In the genomic region with DNA sequence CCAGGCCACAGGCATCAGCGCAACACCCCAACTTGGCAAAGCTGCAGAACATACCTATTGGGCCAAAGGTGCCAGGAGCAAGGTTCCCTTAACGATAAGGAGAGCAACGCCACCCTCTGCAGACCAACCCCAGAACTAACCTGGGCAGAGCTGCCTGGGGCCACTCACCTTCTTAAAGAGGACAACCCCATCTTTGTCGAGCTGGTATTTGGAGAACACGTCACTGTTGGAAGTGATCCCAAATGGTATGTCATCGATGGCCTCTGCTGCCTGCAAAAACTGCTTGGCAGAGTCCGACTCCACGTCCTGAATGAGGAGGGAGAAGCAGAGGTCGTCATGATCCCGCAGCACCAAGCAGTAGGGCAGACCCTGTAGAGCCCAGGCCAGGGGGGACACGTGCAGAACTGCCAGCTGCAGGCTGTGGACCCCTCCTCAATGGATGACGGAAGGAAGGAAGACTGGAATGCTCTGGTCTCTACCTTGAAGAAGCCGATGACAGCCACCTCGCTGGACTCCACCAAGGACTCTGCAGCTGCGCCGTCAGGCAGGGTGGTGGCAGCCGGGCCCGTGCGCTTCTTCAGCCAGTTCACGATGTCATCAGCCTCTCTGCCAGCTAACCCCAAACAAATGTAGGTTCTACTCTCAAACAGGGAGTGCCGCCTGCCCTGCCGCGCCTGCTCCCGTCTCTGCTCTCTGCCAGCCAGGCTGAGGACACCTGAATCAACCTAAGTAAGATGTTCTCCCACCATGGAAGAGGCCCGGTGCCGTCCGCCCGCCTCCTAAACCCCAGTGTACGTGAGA, we compare ENCODE assay signal across 15 cellular contexts. TPM values are rescaled to one million over a fixed set of nuclear protein-coding genes. Genes with fewer than 3 reads are reported as not detected.
DNase-seq lines count a peak whose midpoint lies in the region; ATAC-seq, FAIRE-seq and TF ChIP-seq lines count a peak whose summit lies in the region.
"Had no signal": no experiment of that assay in that cellular context is flagged by ENCODE, and none has a peak within 500 bp of the region (broad histone marks: within the 10 kb centered on the region; RNA-seq: fewer than 3 reads in every experiment).

No MANE protein-coding gene starts in this region.

- TF ChIP-seq RAD21 in HepG2 (CRISPR knock-in tag; IDR thresholded peaks at IDR 0.05) = no peak

- WGBS in HepG2 (ENCODE audit: low lambda C conversion rate) = 94% methylated on average over 26 of the region's 29 CpGs

- H3K79me2 ChIP-seq in HepG2 (ENCODE audit: insufficient read depth, low read length) = peaks cover 63% of the 10 kb centered on the region

- no peaks in the 10 kb centered on the region for H3K9me3 ChIP-seq in BLaER1
- no peaks in the 10 kb centered on the region for H3K9me3 ChIP-seq in HepG2 (ENCODE audit: low read length)
- H3K9me3 ChIP-seq: tibial artery had no signal

- intact Hi-C loops in MCF 10A (cut with micrococcal nuclease) (no loop called here), HepG2 (cut with micrococcal nuclease; ENCODE audit: unreplicated experiment) (no loop called here)

- H3K27ac ChIP-seq in BLaER1 = no peak overlapping the region
- peak overlapping the region; percentile 91 for H3K27ac ChIP-seq in HL-60 (replicated peaks)
- no peak overlapping the region for H3K27ac ChIP-seq in HepG2 (ENCODE audit: extremely low read length, insufficient read depth, low read length)
- H3K27ac ChIP-seq: C4-2B, hepatocyte, tibial artery had no signal

- peaks cover 23% of the 10 kb centered on the region for H3K4me1 Mint-ChIP-seq in MCF 10A (ENCODE audit: insufficient read depth, unreplicated experiment)
- H3K4me1 Mint-ChIP-seq in stimulated activated effector memory CD8-positive, alpha-beta T cell treated with anti-CD3 and anti-CD28 coated beads, Interleukin-12 subunit alpha, Interleukin-12 subunit beta, amount 100 ng/mL, for 72 hours = peaks cover 37% of the 10 kb centered on the region

- in situ Hi-C loops in HepG2 (cut with HindIII; ENCODE audit: extremely low pct_ligation_motif_present, low pct_unique_long_range_greater_than_20kb) = no loop called here

- H3K9ac ChIP-seq in BLaER1 (peak overlapping the region; percentile 20), HepG2 (ENCODE audit: insufficient read depth, low read depth, low read length) (no peak overlapping the region)

- TF ChIP-seq POLR2A in HepG2 (IDR thresholded peaks at IDR 0.05; ENCODE audit: insufficient read depth in 1 of 2, low read depth in 2 of 2, low read length in 2 of 2) = peak; percentile 46 to 56; a peak in 2 of 4 replicates

- TF ChIP-seq EP300 in HepG2 (IDR thresholded peaks at IDR 0.05; ENCODE audit: low read depth in 2 of 2, low read length in 2 of 2) = no peak
- no peak for TF ChIP-seq EP300 in HepG2 (CRISPR knock-in tag; IDR thresholded peaks at IDR 0.05; ENCODE audit: borderline replicate concordance)

- ATAC-seq in HepG2 (peak; percentile 13), GM21723 (IDR thresholded peaks at IDR 0.05; ENCODE audit: unreplicated experiment) (no peak)
- no peak for ATAC-seq in stimulated activated effector memory CD8-positive, alpha-beta T cell treated with anti-CD3 and anti-CD28 coated beads, Interleukin-12 subunit alpha, Interleukin-12 subunit beta, amount 100 ng/mL, for 72 hours

- H3K4me3 Mint-ChIP-seq in MCF 10A (ENCODE audit: unreplicated experiment) = no peak overlapping the region
- no peak overlapping the region for H3K4me3 Mint-ChIP-seq in stimulated activated effector memory CD8-positive, alpha-beta T cell treated with anti-CD3 and anti-CD28 coated beads, Interleukin-12 subunit alpha, Interleukin-12 subunit beta, amount 100 ng/mL, for 72 hours
- H3K4me3 Mint-ChIP-seq: activated CD4-positive, alpha-beta memory T cell treated with anti-CD3 and anti-CD28 coated beads, Interleukin-2, amount 10 ng/mL, durations not matched to agents 7 days and 5 days; activated naive CD8-positive, alpha-beta T cell had no signal

- peak in 1 of 2 experiments; percentile 55 for DNase-seq in HL-60 (ENCODE audit: low read depth in 1 of 2, low spot score in 1 of 2)
- peak; percentile 30 for DNase-seq in MCF 10A (ENCODE audit: unreplicated experiment)
- DNase-seq in HepG2 (ENCODE audit: low spot score) = no peak
- no peak for DNase-seq in stimulated activated effector memory CD8-positive, alpha-beta T cell treated with anti-CD3 and anti-CD28 coated beads, Interleukin-12 subunit alpha, Interleukin-12 subunit beta, amount 100 ng/mL, for 72 hours (ENCODE audit: low spot score in 2 of 2)
- no peak for DNase-seq in NOMO-1 (lab: John Stamatoyannopoulos, UW; ENCODE audit: unreplicated experiment in 2 of 2)
- DNase-seq in activated CD4-positive, CD25-positive, alpha-beta regulatory T cell treated with anti-CD3 and anti-CD28 coated beads, Interleukin-2, amount 50 U/mL, for 72 hours = no peak
- DNase-seq: activated CD4-positive, alpha-beta memory T cell treated with anti-CD3 and anti-CD28 coated beads, Interleukin-2, amount 10 ng/mL, durations not matched to agents 7 days and 5 days; NCI-H524 treated with DMSO at 0.1 percent for 48 hours; retina; tibial artery had no signal

- H4K20me1 ChIP-seq in BLaER1 = peaks cover 90% of the 10 kb centered on the region
- peaks cover 32% of the 10 kb centered on the region for H4K20me1 ChIP-seq in HepG2 (ENCODE audit: insufficient read depth, low read length)

- peaks cover 24% of the 10 kb centered on the region for H3K4me1 ChIP-seq in BLaER1
- peaks cover 57% of the 10 kb centered on the region for H3K4me1 ChIP-seq in HepG2 (ENCODE audit: insufficient read depth, low read length)

- FAIRE-seq in HepG2 (lab: Jason Lieb, UNC) = no peak

- no peak overlapping the region for H3K4me3 ChIP-seq in BLaER1
- no peak overlapping the region for H3K4me3 ChIP-seq in HL-60 (replicated peaks; ENCODE audit: insufficient read depth, low read length)
- no peak overlapping the region for H3K4me3 ChIP-seq in HepG2 (replicated peaks in 1 of 3; ENCODE audit: insufficient read depth in 1 of 3, low read depth in 2 of 3, low read length in 3 of 3)
- H3K4me3 ChIP-seq: hepatocyte, tibial artery had no signal

- POLR2A ChIA-PET in MCF 10A (lab: Yijun Ruan, JAX) = interaction anchor here (0.7 to 2.4 kb wide), 8 partner anchors 11 to 631 kb away, joined by 3 to 9 read pairs (median 4); a partner anchor contains a TSS
- POLR2A ChIA-PET in HepG2 (lab: Yijun Ruan, JAX) = interaction anchor here (0.6 to 4.3 kb wide), 6 partner anchors 13 to 187 kb away, joined by 3 to 22 read pairs (median 4); a partner anchor contains a TSS

- peak overlapping the region; percentile 70 for H3K27ac Mint-ChIP-seq in MCF 10A (ENCODE audit: low read depth, unreplicated experiment)
- H3K27ac Mint-ChIP-seq in stimulated activated effector memory CD8-positive, alpha-beta T cell treated with anti-CD3 and anti-CD28 coated beads, Interleukin-12 subunit alpha, Interleukin-12 subunit beta, amount 100 ng/mL, for 72 hours = no peak overlapping the region
- H3K27ac Mint-ChIP-seq: activated CD4-positive, alpha-beta memory T cell treated with anti-CD3 and anti-CD28 coated beads, Interleukin-2, amount 10 ng/mL, durations not matched to agents 7 days and 5 days had no signal

- H3K27me3 Mint-ChIP-seq in MCF 10A (ENCODE audit: insufficient read depth, unreplicated experiment) = no peaks in the 10 kb centered on the region
- H3K27me3 Mint-ChIP-seq: activated CD4-positive, alpha-beta memory T cell treated with anti-CD3 and anti-CD28 coated beads, Interleukin-2, amount 10 ng/mL, durations not matched to agents 7 days and 5 days; activated naive CD8-positive, alpha-beta T cell had no signal

- H3K36me3 ChIP-seq in BLaER1 (peaks cover 93% of the 10 kb centered on the region), HepG2 (replicated peaks in 1 of 2; ENCODE audit: control insufficient read depth in 1 of 2, insufficient read depth in 2 of 2, low read length in 2 of 2) (peaks cover 47 to 74% of the 10 kb centered on the region in 2 experiments)

- CTCF ChIA-PET in MCF 10A (lab: Yijun Ruan, JAX) = interaction anchor here (0.8 to 1.3 kb wide), 3 partner anchors 12 to 120 kb away, joined by 3 to 5 read pairs (median 3); no protein-coding TSS in a partner anchor
- CTCF ChIA-PET in HepG2 (lab: Yijun Ruan, JAX; ENCODE audit: low intra/inter-chr PET ratio, low total read pairs) = no interaction called here

- H3K27me3 ChIP-seq in BLaER1 = no peaks in the 10 kb centered on the region
- H3K27me3 ChIP-seq in HL-60 (ENCODE audit: insufficient read depth, poor library complexity, severe bottlenecking) = no peaks in the 10 kb centered on the region
- no peaks in the 10 kb centered on the region; a peak in 1 of 5 replicates for H3K27me3 ChIP-seq in HepG2 (ENCODE audit: control insufficient read depth in 1 of 2, insufficient read depth in 2 of 2, low read length in 2 of 2)
- H3K27me3 ChIP-seq: hepatocyte, tibial artery had no signal

- H3K9me3 Mint-ChIP-seq in MCF 10A (ENCODE audit: unreplicated experiment) = no peaks in the 10 kb centered on the region
- no peaks in the 10 kb centered on the region for H3K9me3 Mint-ChIP-seq in stimulated activated effector memory CD8-positive, alpha-beta T cell treated with anti-CD3 and anti-CD28 coated beads, Interleukin-12 subunit alpha, Interleukin-12 subunit beta, amount 100 ng/mL, for 72 hours
- H3K9me3 Mint-ChIP-seq: activated CD4-positive, alpha-beta memory T cell treated with anti-CD3 and anti-CD28 coated beads, Interleukin-2, amount 10 ng/mL, durations not matched to agents 7 days and 5 days had no signal

- H2AFZ ChIP-seq in HepG2 (ENCODE audit: low read length) = no peak overlapping the region
- H2AFZ ChIP-seq: hepatocyte had no signal

- no TSS peak for BruUV-seq in MCF 10A (replicated peaks; lab: Mats Ljungman, UMichigan)
- no TSS peak for BruUV-seq in HepG2 (replicated peaks; lab: Mats Ljungman, UMichigan)

- H3K36me3 Mint-ChIP-seq in MCF 10A (ENCODE audit: insufficient read depth, unreplicated experiment) = peaks cover 97% of the 10 kb centered on the region
- peaks cover 99% of the 10 kb centered on the region for H3K36me3 Mint-ChIP-seq in stimulated activated effector memory CD8-positive, alpha-beta T cell treated with anti-CD3 and anti-CD28 coated beads, Interleukin-12 subunit alpha, Interleukin-12 subunit beta, amount 100 ng/mL, for 72 hours

- no peak overlapping the region for H3K4me2 ChIP-seq in BLaER1
- no peak overlapping the region for H3K4me2 ChIP-seq in HepG2 (ENCODE audit: low read depth, low read length)
- H3K4me2 ChIP-seq: hepatocyte had no signal

- TF ChIP-seq CTCF in HL-60 (IDR thresholded peaks at IDR 0.05; ENCODE audit: insufficient read depth, low read length) = no peak
- peak; percentile 11 for TF ChIP-seq CTCF in MCF 10A (IDR thresholded peaks at IDR 0.05; ENCODE audit: unreplicated experiment)
- TF ChIP-seq CTCF in HepG2 (CRISPR knock-in tag; IDR thresholded peaks at IDR 0.05) = peak; percentile 56

RNA-seq across cellular contexts. Expression of a gene that starts 5.2 kb away (rescaled TPM):
- total RNA-seq in MCF 10A (2022) = 894 and 1,111 TPM in 2 replicates
- 337 and 782 TPM in 2 replicates for total RNA-seq in HepG2 (2016; rRNA removed; fragmentation: Illumina TruSeq; extraction: Trizol)
- total RNA-seq in HepG2 (2016; cell fraction: cytosol; rRNA removed; fragmentation: Illumina TruSeq; extraction: Trizol; ENCODE audit: low read depth) = 162 and 167 TPM in 2 replicates
- total RNA-seq in HepG2 (2016; cell fraction: insoluble cytoplasmic fraction; rRNA removed; fragmentation: Illumina TruSeq; extraction: Trizol) = 282 and 813 TPM in 2 replicates
- 299 and 300 TPM in 2 replicates for total RNA-seq in HepG2 (2016; cell fraction: membrane; rRNA removed; fragmentation: Illumina TruSeq; extraction: Trizol)
- 801 and 884 TPM in 2 replicates for total RNA-seq in HepG2 (2016; cell fraction: nucleus; rRNA removed; fragmentation: Illumina TruSeq; extraction: Trizol)
- polyA plus RNA-seq in HepG2 (2011; rRNA removed) = 181 and 185 TPM in 2 replicates
- polyA plus RNA-seq in HepG2 (2011; cell fraction: cytosol; rRNA removed) = 150 and 176 TPM in 2 replicates
- 517 and 557 TPM in 2 replicates for polyA plus RNA-seq in HepG2 (2011; cell fraction: nucleus; rRNA removed)
- polyA plus RNA-seq in HepG2 (2012) = 1,462 and 1,524 TPM in 2 replicates
- 236 TPM in 2 replicates for polyA plus RNA-seq in HepG2 (2016; cell fraction: cytosol; fragmentation: Illumina TruSeq; extraction: Trizol; ENCODE audit: low read depth)
- 494 and 566 TPM in 2 replicates for polyA plus RNA-seq in HepG2 (2016; cell fraction: insoluble cytoplasmic fraction; fragmentation: Illumina TruSeq; extraction: Trizol; ENCODE audit: low read depth)
- 378 and 399 TPM in 2 replicates for polyA plus RNA-seq in HepG2 (2016; cell fraction: membrane; fragmentation: Illumina TruSeq; extraction: Trizol; ENCODE audit: low read depth)
- polyA plus RNA-seq in HepG2 (2016; cell fraction: nucleus; fragmentation: Illumina TruSeq; extraction: Trizol; ENCODE audit: insufficient read depth, low read depth) = 2,290 and 2,428 TPM in 2 replicates
- 90.8 and 213 TPM in 2 replicates for polyA minus RNA-seq in HepG2 (2011; rRNA and poly(A)+ RNA removed; ENCODE audit: low replicate concordance)
- polyA minus RNA-seq in HepG2 (2011; cell fraction: cytosol; rRNA and poly(A)+ RNA removed) = 303 and 378 TPM in 2 replicates
- polyA minus RNA-seq in HepG2 (2011; cell fraction: nucleus; rRNA and poly(A)+ RNA removed) = 250 and 278 TPM in 2 replicates

RNA-seq across cellular contexts. Expression of a gene that starts 16.0 kb away (rescaled TPM):
- 271 and 324 TPM in 2 replicates for total RNA-seq in MCF 10A (2022)
- total RNA-seq in HepG2 (2016; rRNA removed; fragmentation: Illumina TruSeq; extraction: Trizol) = 64.0 and 120 TPM in 2 replicates
- total RNA-seq in HepG2 (2016; cell fraction: cytosol; rRNA removed; fragmentation: Illumina TruSeq; extraction: Trizol; ENCODE audit: low read depth) = 25.7 and 26.7 TPM in 2 replicates
- total RNA-seq in HepG2 (2016; cell fraction: insoluble cytoplasmic fraction; rRNA removed; fragmentation: Illumina TruSeq; extraction: Trizol) = 73.7 and 111 TPM in 2 replicates
- total RNA-seq in HepG2 (2016; cell fraction: membrane; rRNA removed; fragmentation: Illumina TruSeq; extraction: Trizol) = 68.1 and 73.5 TPM in 2 replicates
- total RNA-seq in HepG2 (2016; cell fraction: nucleus; rRNA removed; fragmentation: Illumina TruSeq; extraction: Trizol) = 66.3 and 84.1 TPM in 2 replicates
- polyA plus RNA-seq in HepG2 (2011; rRNA removed) = 40.0 and 52.1 TPM in 2 replicates
- polyA plus RNA-seq in HepG2 (2011; cell fraction: cytosol; rRNA removed) = 61.3 and 96.2 TPM in 2 replicates
- 174 and 191 TPM in 2 replicates for polyA plus RNA-seq in HepG2 (2011; cell fraction: nucleus; rRNA removed)
- polyA plus RNA-seq in HepG2 (2012) = 159 and 169 TPM in 2 replicates
- 89.7 and 102 TPM in 2 replicates for polyA plus RNA-seq in HepG2 (2016; cell fraction: cytosol; fragmentation: Illumina TruSeq; extraction: Trizol; ENCODE audit: low read depth)
- 221 and 287 TPM in 2 replicates for polyA plus RNA-seq in HepG2 (2016; cell fraction: insoluble cytoplasmic fraction; fragmentation: Illumina TruSeq; extraction: Trizol; ENCODE audit: low read depth)
- polyA plus RNA-seq in HepG2 (2016; cell fraction: membrane; fragmentation: Illumina TruSeq; extraction: Trizol; ENCODE audit: low read depth) = 171 and 188 TPM in 2 replicates
- polyA plus RNA-seq in HepG2 (2016; cell fraction: nucleus; fragmentation: Illumina TruSeq; extraction: Trizol; ENCODE audit: insufficient read depth, low read depth) = 248 and 249 TPM in 2 replicates
- polyA minus RNA-seq in HepG2 (2011; rRNA and poly(A)+ RNA removed; ENCODE audit: low replicate concordance) = 35.7 and 46.7 TPM in 2 replicates
- 54.0 and 54.8 TPM in 2 replicates for polyA minus RNA-seq in HepG2 (2011; cell fraction: cytosol; rRNA and poly(A)+ RNA removed)
- polyA minus RNA-seq in HepG2 (2011; cell fraction: nucleus; rRNA and poly(A)+ RNA removed) = 52.7 and 57.6 TPM in 2 replicates

RNA-seq across cellular contexts. Expression of a gene that starts 20.3 kb away (rescaled TPM):
- 0.29 TPM in 1 of 2 replicates, not detected in the other for total RNA-seq in MCF 10A (2022)
- total RNA-seq in HepG2 (2016; rRNA removed; fragmentation: Illumina TruSeq; extraction: Trizol) = 0.69 and 1.00 TPM in 2 replicates
- 0.71 and 2.3 TPM in 2 replicates for total RNA-seq in HepG2 (2016; cell fraction: cytosol; rRNA removed; fragmentation: Illumina TruSeq; extraction: Trizol; ENCODE audit: low read depth)
- 1.3 TPM in 1 of 2 replicates, not detected in the other for total RNA-seq in HepG2 (2016; cell fraction: insoluble cytoplasmic fraction; rRNA removed; fragmentation: Illumina TruSeq; extraction: Trizol)
- total RNA-seq in HepG2 (2016; cell fraction: membrane; rRNA removed; fragmentation: Illumina TruSeq; extraction: Trizol) = 1.00 and 1.2 TPM in 2 replicates
- 0.91 and 1.8 TPM in 2 replicates for total RNA-seq in HepG2 (2016; cell fraction: nucleus; rRNA removed; fragmentation: Illumina TruSeq; extraction: Trizol)
- polyA plus RNA-seq in HepG2 (2011; rRNA removed) = 0.17 and 0.33 TPM in 2 replicates
- 0.55 and 1.1 TPM in 2 replicates for polyA plus RNA-seq in HepG2 (2011; cell fraction: cytosol; rRNA removed)
- 1.6 and 2.8 TPM in 2 replicates for polyA plus RNA-seq in HepG2 (2011; cell fraction: nucleus; rRNA removed)
- polyA plus RNA-seq in HepG2 (2012) = 0.34 and 0.52 TPM in 2 replicates
- 0.57 and 1.0 TPM in 2 replicates for polyA plus RNA-seq in HepG2 (2016; cell fraction: cytosol; fragmentation: Illumina TruSeq; extraction: Trizol; ENCODE audit: low read depth)
- 1.7 TPM in 1 of 2 replicates, not detected in the other for polyA plus RNA-seq in HepG2 (2016; cell fraction: insoluble cytoplasmic fraction; fragmentation: Illumina TruSeq; extraction: Trizol; ENCODE audit: low read depth)
- polyA plus RNA-seq in HepG2 (2016; cell fraction: membrane; fragmentation: Illumina TruSeq; extraction: Trizol; ENCODE audit: low read depth) = 0.56 TPM in 1 of 2 replicates, not detected in the other
- polyA plus RNA-seq in HepG2 (2016; cell fraction: nucleus; fragmentation: Illumina TruSeq; extraction: Trizol; ENCODE audit: insufficient read depth, low read depth) = 2.1 TPM in 1 of 2 replicates, not detected in the other
- polyA minus RNA-seq in HepG2 (2011; rRNA and poly(A)+ RNA removed; ENCODE audit: low replicate concordance) = 0.09 and 0.88 TPM in 2 replicates
- not detected in 2 replicates for polyA minus RNA-seq in HepG2 (2011; cell fraction: cytosol; rRNA and poly(A)+ RNA removed)
- 1.9 TPM in 1 of 2 replicates, not detected in the other for polyA minus RNA-seq in HepG2 (2011; cell fraction: nucleus; rRNA and poly(A)+ RNA removed)
- total RNA-seq: activated CD4-positive, alpha-beta memory T cell treated with anti-CD3 and anti-CD28 coated beads, Interleukin-2, amount 10 ng/mL, durations not matched to agents 7 days and 5 days; hepatocyte had no signal

RNA-seq across cellular contexts. Expression of a gene that starts 22.1 kb away (rescaled TPM):
- total RNA-seq in MCF 10A (2022) (35.6 and 39.2 TPM in 2 replicates), HepG2 (2016; rRNA removed; fragmentation: Illumina TruSeq; extraction: Trizol) (76.1 and 84.9 TPM in 2 replicates)
- total RNA-seq in HepG2 (2016; cell fraction: cytosol; rRNA removed; fragmentation: Illumina TruSeq; extraction: Trizol; ENCODE audit: low read depth) = 74.8 and 93.7 TPM in 2 replicates
- total RNA-seq in HepG2 (2016; cell fraction: insoluble cytoplasmic fraction; rRNA removed; fragmentation: Illumina TruSeq; extraction: Trizol) = 73.6 and 90.1 TPM in 2 replicates
- 97.9 and 116 TPM in 2 replicates for total RNA-seq in HepG2 (2016; cell fraction: membrane; rRNA removed; fragmentation: Illumina TruSeq; extraction: Trizol)
- 29.3 and 32.8 TPM in 2 replicates for total RNA-seq in HepG2 (2016; cell fraction: nucleus; rRNA removed; fragmentation: Illumina TruSeq; extraction: Trizol)
- 79.7 and 113 TPM in 2 replicates for polyA plus RNA-seq in HepG2 (2011; rRNA removed)
- polyA plus RNA-seq in HepG2 (2011; cell fraction: cytosol; rRNA removed) = 95.7 and 150 TPM in 2 replicates
- 122 and 140 TPM in 2 replicates for polyA plus RNA-seq in HepG2 (2011; cell fraction: nucleus; rRNA removed)
- 44.7 and 56.7 TPM in 2 replicates for polyA plus RNA-seq in HepG2 (2012)
- 77.4 and 92.8 TPM in 2 replicates for polyA plus RNA-seq in HepG2 (2016; cell fraction: cytosol; fragmentation: Illumina TruSeq; extraction: Trizol; ENCODE audit: low read depth)
- 75.3 and 82.0 TPM in 2 replicates for polyA plus RNA-seq in HepG2 (2016; cell fraction: insoluble cytoplasmic fraction; fragmentation: Illumina TruSeq; extraction: Trizol; ENCODE audit: low read depth)
- 86.8 and 108 TPM in 2 replicates for polyA plus RNA-seq in HepG2 (2016; cell fraction: membrane; fragmentation: Illumina TruSeq; extraction: Trizol; ENCODE audit: low read depth)
- 63.7 and 68.1 TPM in 2 replicates for polyA plus RNA-seq in HepG2 (2016; cell fraction: nucleus; fragmentation: Illumina TruSeq; extraction: Trizol; ENCODE audit: insufficient read depth, low read depth)
- 1.6 and 50.7 TPM in 2 replicates for polyA minus RNA-seq in HepG2 (2011; rRNA and poly(A)+ RNA removed; ENCODE audit: low replicate concordance)
- 39.9 and 44.0 TPM in 2 replicates for polyA minus RNA-seq in HepG2 (2011; cell fraction: cytosol; rRNA and poly(A)+ RNA removed)
- 12.4 and 13.7 TPM in 2 replicates for polyA minus RNA-seq in HepG2 (2011; cell fraction: nucleus; rRNA and poly(A)+ RNA removed)

RNA-seq across cellular contexts. Expression of a gene that starts 36.2 kb away (rescaled TPM):
- 114 and 115 TPM in 2 replicates for total RNA-seq in MCF 10A (2022)
- 264 and 269 TPM in 2 replicates for total RNA-seq in HepG2 (2016; rRNA removed; fragmentation: Illumina TruSeq; extraction: Trizol)
- total RNA-seq in HepG2 (2016; cell fraction: cytosol; rRNA removed; fragmentation: Illumina TruSeq; extraction: Trizol; ENCODE audit: low read depth) = 86.2 and 89.3 TPM in 2 replicates
- total RNA-seq in HepG2 (2016; cell fraction: insoluble cytoplasmic fraction; rRNA removed; fragmentation: Illumina TruSeq; extraction: Trizol) = 272 and 275 TPM in 2 replicates
- total RNA-seq in HepG2 (2016; cell fraction: membrane; rRNA removed; fragmentation: Illumina TruSeq; extraction: Trizol) = 108 and 110 TPM in 2 replicates
- total RNA-seq in HepG2 (2016; cell fraction: nucleus; rRNA removed; fragmentation: Illumina TruSeq; extraction: Trizol) = 101 and 105 TPM in 2 replicates
- polyA plus RNA-seq in HepG2 (2011; rRNA removed) = 58.4 and 59.8 TPM in 2 replicates
- 45.3 and 72.1 TPM in 2 replicates for polyA plus RNA-seq in HepG2 (2011; cell fraction: cytosol; rRNA removed)
- 54.3 and 67.4 TPM in 2 replicates for polyA plus RNA-seq in HepG2 (2011; cell fraction: nucleus; rRNA removed)
- 42.1 and 68.4 TPM in 2 replicates for polyA plus RNA-seq in HepG2 (2012)
- polyA plus RNA-seq in HepG2 (2016; cell fraction: cytosol; fragmentation: Illumina TruSeq; extraction: Trizol; ENCODE audit: low read depth) = 78.5 and 81.9 TPM in 2 replicates
- 267 TPM in 2 replicates for polyA plus RNA-seq in HepG2 (2016; cell fraction: insoluble cytoplasmic fraction; fragmentation: Illumina TruSeq; extraction: Trizol; ENCODE audit: low read depth)
- polyA plus RNA-seq in HepG2 (2016; cell fraction: membrane; fragmentation: Illumina TruSeq; extraction: Trizol; ENCODE audit: low read depth) = 83.5 and 93.6 TPM in 2 replicates
- 158 and 162 TPM in 2 replicates for polyA plus RNA-seq in HepG2 (2016; cell fraction: nucleus; fragmentation: Illumina TruSeq; extraction: Trizol; ENCODE audit: insufficient read depth, low read depth)
- polyA minus RNA-seq in HepG2 (2011; rRNA and poly(A)+ RNA removed; ENCODE audit: low replicate concordance) = 80.4 and 133 TPM in 2 replicates
- 40.2 and 48.3 TPM in 2 replicates for polyA minus RNA-seq in HepG2 (2011; cell fraction: cytosol; rRNA and poly(A)+ RNA removed)
- polyA minus RNA-seq in HepG2 (2011; cell fraction: nucleus; rRNA and poly(A)+ RNA removed) = 44.9 and 56.4 TPM in 2 replicates
